ENCODE assay signal across 1 cellular context in the genomic region with DNA sequence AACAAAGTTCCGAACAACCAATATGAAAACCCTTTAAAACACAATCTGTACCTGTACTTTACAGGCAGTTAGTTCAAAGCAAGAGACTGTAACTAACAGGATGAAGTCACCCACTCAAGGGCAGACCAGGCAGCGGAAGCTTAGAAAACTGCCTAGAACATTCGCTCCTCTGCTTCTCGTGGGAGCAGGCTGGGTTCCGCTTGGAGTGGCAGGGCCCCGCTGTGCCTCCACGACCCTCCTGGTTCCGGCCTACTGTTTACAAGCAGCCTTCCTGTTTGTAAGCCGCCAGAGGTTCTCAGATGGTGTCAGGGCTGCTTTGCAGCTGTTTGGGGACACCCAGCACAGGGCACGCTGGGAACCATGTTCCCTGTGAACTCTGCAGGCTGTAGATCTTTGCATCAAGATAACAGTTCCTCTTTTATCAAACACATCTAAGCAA.
TF ChIP-seq lines count a peak whose summit lies in the region.

No MANE protein-coding gene starts in this region.

TF ChIP-seq in GM12878, 131 proteins besides CTCF, POLR2A, EP300 and RAD21 (continued from another document):
- TF ChIP-seq, protein P1, sequence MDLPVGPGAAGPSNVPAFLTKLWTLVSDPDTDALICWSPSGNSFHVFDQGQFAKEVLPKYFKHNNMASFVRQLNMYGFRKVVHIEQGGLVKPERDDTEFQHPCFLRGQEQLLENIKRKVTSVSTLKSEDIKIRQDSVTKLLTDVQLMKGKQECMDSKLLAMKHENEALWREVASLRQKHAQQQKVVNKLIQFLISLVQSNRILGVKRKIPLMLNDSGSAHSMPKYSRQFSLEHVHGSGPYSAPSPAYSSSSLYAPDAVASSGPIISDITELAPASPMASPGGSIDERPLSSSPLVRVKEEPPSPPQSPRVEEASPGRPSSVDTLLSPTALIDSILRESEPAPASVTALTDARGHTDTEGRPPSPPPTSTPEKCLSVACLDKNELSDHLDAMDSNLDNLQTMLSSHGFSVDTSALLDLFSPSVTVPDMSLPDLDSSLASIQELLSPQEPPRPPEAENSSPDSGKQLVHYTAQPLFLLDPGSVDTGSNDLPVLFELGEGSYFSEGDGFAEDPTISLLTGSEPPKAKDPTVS (IDR thresholded peaks at IDR 0.05; ENCODE audit: low read depth, low read length): no peak
- TF ChIP-seq WRNIP1 (IDR thresholded peaks at IDR 0.05; ENCODE audit: borderline replicate concordance, low read depth, low read length) (no peak), CHD1 (IDR thresholded peaks at IDR 0.05; ENCODE audit: low read depth, low read length) (no peak), CREM (IDR thresholded peaks at IDR 0.05; ENCODE audit: low read depth) (no peak), SREBF1 (IDR thresholded peaks at IDR 0.05; ENCODE audit: low read length) (no peak), MYC (IDR thresholded peaks at IDR 0.05; ENCODE audit: insufficient read depth, insufficient read length, insufficient replicate concordance, low read length, severe bottlenecking) (no peak), MXI1 (IDR thresholded peaks at IDR 0.05; ENCODE audit: low read depth, low read length) (no peak), CHD2 (IDR thresholded peaks at IDR 0.05; ENCODE audit: borderline replicate concordance, low read depth, low read length) (no peak), ELK1 (IDR thresholded peaks at IDR 0.05; ENCODE audit: low read depth, low read length) (no peak), SKIL (IDR thresholded peaks at IDR 0.05; ENCODE audit: low read depth, poor library complexity, severe bottlenecking) (no peak), ZNF274 (IDR thresholded peaks at IDR 0.05; ENCODE audit: insufficient read depth, insufficient read length) (no peak)
- TF ChIP-seq, protein P2, sequence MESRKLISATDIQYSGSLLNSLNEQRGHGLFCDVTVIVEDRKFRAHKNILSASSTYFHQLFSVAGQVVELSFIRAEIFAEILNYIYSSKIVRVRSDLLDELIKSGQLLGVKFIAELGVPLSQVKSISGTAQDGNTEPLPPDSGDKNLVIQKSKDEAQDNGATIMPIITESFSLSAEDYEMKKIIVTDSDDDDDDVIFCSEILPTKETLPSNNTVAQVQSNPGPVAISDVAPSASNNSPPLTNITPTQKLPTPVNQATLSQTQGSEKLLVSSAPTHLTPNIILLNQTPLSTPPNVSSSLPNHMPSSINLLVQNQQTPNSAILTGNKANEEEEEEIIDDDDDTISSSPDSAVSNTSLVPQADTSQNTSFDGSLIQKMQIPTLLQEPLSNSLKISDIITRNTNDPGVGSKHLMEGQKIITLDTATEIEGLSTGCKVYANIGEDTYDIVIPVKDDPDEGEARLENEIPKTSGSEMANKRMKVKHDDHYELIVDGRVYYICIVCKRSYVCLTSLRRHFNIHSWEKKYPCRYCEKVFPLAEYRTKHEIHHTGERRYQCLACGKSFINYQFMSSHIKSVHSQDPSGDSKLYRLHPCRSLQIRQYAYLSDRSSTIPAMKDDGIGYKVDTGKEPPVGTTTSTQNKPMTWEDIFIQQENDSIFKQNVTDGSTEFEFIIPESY (IDR thresholded peaks at IDR 0.05): no peak
